Comparison of ENCODE assay signal across 28 cellular contexts in the genomic region with DNA sequence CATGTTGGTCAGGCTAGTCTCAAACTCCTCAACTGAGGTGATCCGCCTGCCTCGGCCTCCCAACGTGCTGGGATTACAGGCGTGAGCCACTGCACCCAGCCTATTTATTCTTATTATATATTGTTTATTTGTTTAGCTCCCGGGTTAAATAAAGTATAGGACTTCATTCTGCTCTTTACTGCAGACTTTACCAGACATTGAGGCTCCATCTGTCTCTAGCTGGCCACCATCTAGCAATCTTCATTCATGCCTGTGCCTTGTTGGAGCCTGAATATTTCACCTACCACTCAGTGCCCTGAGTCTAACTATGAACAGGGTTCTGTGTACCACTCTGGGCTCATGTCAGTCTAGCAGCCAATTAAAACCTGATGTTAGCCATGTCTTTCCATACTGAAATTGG.
"Had no signal": no experiment of that assay in that cellular context is flagged by ENCODE, and none has a peak within 500 bp of the region (broad histone marks: within the 10 kb centered on the region; RNA-seq: fewer than 3 reads in every experiment).

No MANE protein-coding gene starts in this region.

- H3K27ac ChIP-seq: epithelial cell of prostate, gastrocnemius medialis, neural progenitor cell, parathyroid adenoma, prostate gland, right atrium auricular region, suprapubic skin, transverse colon, vagina had no signal

- H3K9me3 ChIP-seq: gastrocnemius medialis, prostate gland, right atrium auricular region, suprapubic skin, transverse colon, vagina had no signal

- H3K4me2 ChIP-seq: neural progenitor cell, smooth muscle cell had no signal

- H3K4me3 Mint-ChIP-seq: dendritic cell treated with granulocyte-macrophage colony-stimulating factor and Interleukin-4, amounts not matched to agents 40 ng/mL and 50 ng/mL, for 4 days; endodermal cell; memory B cell; natural killer cell; stimulated activated naive CD8-positive, alpha-beta T cell treated with anti-CD3 and anti-CD28 coated beads, Interleukin-15, amount 100 ng/mL, for 72 hours had no signal

- H3K4me1 ChIP-seq: prostate gland had no signal

- H3K9me3 Mint-ChIP-seq: endodermal cell; memory B cell; neural progenitor cell; stimulated activated naive CD8-positive, alpha-beta T cell treated with anti-CD3 and anti-CD28 coated beads, Interleukin-15, amount 100 ng/mL, for 72 hours had no signal

- H3K27ac Mint-ChIP-seq: dendritic cell treated with granulocyte-macrophage colony-stimulating factor and Interleukin-4, amounts not matched to agents 40 ng/mL and 50 ng/mL, for 4 days; endodermal cell; memory B cell; natural killer cell; neural progenitor cell; stimulated activated naive CD8-positive, alpha-beta T cell treated with anti-CD3 and anti-CD28 coated beads, Interleukin-15, amount 100 ng/mL, for 72 hours had no signal

- H3K36me3 ChIP-seq: gastrocnemius medialis, neural progenitor cell, prostate gland, right atrium auricular region, suprapubic skin, transverse colon, vagina had no signal

- H3K27me3 ChIP-seq: gastrocnemius medialis, right atrium auricular region, transverse colon, vagina had no signal

- FAIRE-seq: keratinocyte had no signal

- ATAC-seq: esophagus mucosa; gastrocnemius medialis; left lobe of liver; natural killer cell; sciatic nerve; stimulated activated naive CD8-positive, alpha-beta T cell treated with anti-CD3 and anti-CD28 coated beads, Interleukin-15, amount 100 ng/mL, for 72 hours had no signal

- H2AFZ ChIP-seq: neural progenitor cell, parathyroid adenoma had no signal

- H3K36me3 Mint-ChIP-seq: memory B cell, neural progenitor cell had no signal

- H3K4me3 ChIP-seq: gastrocnemius medialis, lung, neural progenitor cell, prostate gland, right atrium auricular region, smooth muscle cell, suprapubic skin, transverse colon, vagina had no signal

- H3K79me2 ChIP-seq: parathyroid adenoma had no signal

- DNase-seq: effector CD8-positive, alpha-beta T cell; endodermal cell; foreskin fibroblast; gastrocnemius medialis; head of caudate nucleus; natural killer cell; stimulated activated CD4-positive, alpha-beta T cell treated with anti-CD3 and anti-CD28 coated beads, Interleukin-12 subunit alpha, Interleukin-12 subunit beta, amount 100 ng/mL, for 4 hours; stimulated activated CD4-positive, alpha-beta T cell treated with anti-CD3 and anti-CD28 coated beads, Interleukin-1b, Interleukin-23, amount 100 ng/mL, for 48 hours; stimulated activated CD4-positive, alpha-beta T cell treated with anti-CD3 and anti-CD28 coated beads, Interleukin-4, amount 100 ng/mL, for 1 hour; stimulated activated CD8-positive, alpha-beta memory T cell treated with anti-CD3 and anti-CD28 coated beads, Interleukin-4, amount 100 ng/mL, for 48 hours; stimulated activated naive CD4-positive, alpha-beta T cell; stimulated activated naive CD8-positive, alpha-beta T cell treated with anti-CD3 and anti-CD28 coated beads, Interleukin-15, amount 100 ng/mL, for 72 hours; transverse colon had no signal

- H3K4me1 Mint-ChIP-seq: natural killer cell had no signal

- H3K9ac ChIP-seq: neural progenitor cell, parathyroid adenoma had no signal
